Comparison of ENCODE assay signal across 8 cellular contexts in the genomic region with DNA sequence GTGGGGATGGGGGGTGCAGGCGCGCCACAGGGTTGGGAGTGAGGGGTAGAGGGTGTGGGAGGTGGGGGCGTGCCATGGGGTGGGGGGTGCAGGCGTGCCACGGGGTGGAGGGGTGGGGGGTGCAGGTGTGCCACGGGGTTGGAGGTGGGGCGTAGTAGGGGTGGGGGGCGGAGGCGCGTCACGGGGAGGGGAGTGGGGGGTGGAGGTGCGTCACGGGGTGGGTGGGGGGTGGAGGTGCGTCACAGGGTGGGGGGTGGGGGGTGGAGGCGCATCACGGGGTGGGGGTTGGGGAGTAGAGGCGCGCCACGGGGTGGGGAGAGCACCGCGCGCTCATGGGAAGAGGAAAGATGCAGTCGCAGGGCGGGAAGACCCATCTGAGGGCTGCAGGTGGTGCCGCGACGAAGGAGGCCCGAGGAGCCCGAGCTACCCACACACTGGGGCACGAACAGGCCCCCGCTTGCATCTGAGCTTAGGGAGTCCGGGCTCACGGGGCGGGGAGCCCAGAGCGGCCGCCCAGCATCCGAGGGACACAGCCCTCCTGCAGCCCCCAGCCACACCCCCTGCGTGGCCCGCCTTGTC. TPM values are rescaled to one million over a fixed set of nuclear protein-coding genes. Genes with fewer than 3 reads are reported as not detected.
DNase-seq lines count a peak whose midpoint lies in the region; ATAC-seq and TF ChIP-seq lines count a peak whose summit lies in the region.

No MANE protein-coding gene starts in this region.

- H3K4me2 ChIP-seq in SU-DHL-6 (ENCODE audit: low read depth, low read length, poor library complexity, severe bottlenecking): peak overlapping the region; percentile 71

- no peaks in the 10 kb centered on the region for H3K27me3 ChIP-seq in SU-DHL-6 (ENCODE audit: low read length)
- no peaks in the 10 kb centered on the region for H3K27me3 ChIP-seq in esophagus (ENCODE audit: control insufficient read depth in 1 of 2, insufficient read depth in 2 of 2, low read length in 2 of 2)

- ATAC-seq in HG02588 (IDR thresholded peaks at IDR 0.05; ENCODE audit: unreplicated experiment): no peak

- H3K9ac ChIP-seq in SU-DHL-6 (ENCODE audit: low read length): peak overlapping the region; percentile 55

- H3K4me3 ChIP-seq in SU-DHL-6 (ENCODE audit: insufficient read depth, low read length, poor library complexity, severe bottlenecking) (peak overlapping the region; percentile 49), esophagus (ENCODE audit: low read depth in 1 of 2, low read length in 2 of 2) (peak overlapping the region; percentile 39 to 50)

- H2AFZ ChIP-seq in SU-DHL-6 (ENCODE audit: low read depth, low read length, severe bottlenecking): peak overlapping the region; percentile 44

- H3K36me3 ChIP-seq in SU-DHL-6 (ENCODE audit: low read length) (no peaks in the 10 kb centered on the region), esophagus (ENCODE audit: control insufficient read depth in 2 of 2, insufficient read depth in 2 of 2, low read length in 1 of 2) (peaks cover 0 to 7% of the 10 kb centered on the region in 2 donors)

- no peak for TF ChIP-seq CTCF in SU-DHL-6 (IDR thresholded peaks at IDR 0.05; ENCODE audit: insufficient read depth, low read length, poor library complexity, severe bottlenecking)

- no peaks in the 10 kb centered on the region for H4K20me1 ChIP-seq in SU-DHL-6 (ENCODE audit: low read depth, low read length)

- H3K79me2 ChIP-seq in SU-DHL-6 (ENCODE audit: insufficient read depth, low read length): no peaks in the 10 kb centered on the region

- H3K9me3 ChIP-seq in SU-DHL-6 (ENCODE audit: insufficient read depth, low read length): no peaks in the 10 kb centered on the region
- H3K9me3 ChIP-seq in esophagus (ENCODE audit: control insufficient read depth in 2 of 2, insufficient read depth in 1 of 2, low read depth in 1 of 2, low read length in 1 of 2): no peaks in the 10 kb centered on the region

- H3K27ac ChIP-seq in SU-DHL-6 (ENCODE audit: low read depth, low read length) (peak overlapping the region; percentile 79), esophagus (ENCODE audit: low read depth in 2 of 2, low read length in 1 of 2) (no peak overlapping the region)

- peaks cover 8 to 13% of the 10 kb centered on the region in 2 donors for H3K4me1 ChIP-seq in esophagus (ENCODE audit: control insufficient read depth in 2 of 2, insufficient read depth in 2 of 2, low read length in 1 of 2)

- WGBS in esophagus, 2 donors: 12 to 21% methylated on average over 24 to 37 of the region's 39 CpGs

- H3K9me2 ChIP-seq in SU-DHL-6 (replicated peaks; ENCODE audit: insufficient read depth, low read length): no peaks in the 10 kb centered on the region

- DNase-seq in activated T-cell treated with anti-CD3 and anti-CD28 coated beads for 1 hour (ENCODE audit: low read depth) (peak; percentile 29), Ammon's horn (ENCODE audit: low spot score) (no peak), CD1c-positive myeloid dendritic cell (ENCODE audit: extremely low spot score) (no peak)
- DNase-seq in activated T-cell treated with anti-CD3 and anti-CD28 coated beads, Interleukin-2, amount 50 U/mL, for 1 hour: no peak
- DNase-seq in stimulated activated CD8-positive, alpha-beta memory T cell treated with anti-CD3 and anti-CD28 coated beads, Interleukin-2, amount 100 ng/mL, for 1 hour (ENCODE audit: low read depth in 2 of 2): peak; percentile 23 to 28

- H3F3A ChIP-seq in SU-DHL-6 (ENCODE audit: insufficient read depth): peaks cover 5% of the 10 kb centered on the region; the same call in 1 of the 2 replicates

RNA-seq across cellular contexts. Expression of gene SNED1, which starts 37.5 kb away (rescaled TPM):
- 1 to 10 TPM; 3.3 to 3.6 TPM for polyA plus RNA-seq in esophagus

Comparison
In these comparisons a context has a peak if more than half of its experiments do, and no peak if none do; other contexts are left out.
1. DNase-seq: peak in activated T-cell treated with anti-CD3 and anti-CD28 coated beads for 1 hour (single experiment) and stimulated activated CD8-positive, alpha-beta memory T cell treated with anti-CD3 and anti-CD28 coated beads, Interleukin-2, amount 100 ng/mL, for 1 hour (2 of 2); none in activated T-cell treated with anti-CD3 and anti-CD28 coated beads, Interleukin-2, amount 50 U/mL, for 1 hour (single experiment), Ammon's horn (single experiment) and CD1c-positive myeloid dendritic cell (single experiment).